Comparison of ENCODE assay signal across 17 cellular contexts in genomic region chr5:92019376-92019990, GRCh38.
DNase-seq lines count a peak whose midpoint lies in the region; ATAC-seq, FAIRE-seq and TF ChIP-seq lines count a peak whose summit lies in the region.
"Had no signal": no experiment of that assay in that cellular context is flagged by ENCODE, and none has a peak within 500 bp of the region (broad histone marks: within the 10 kb centered on the region; RNA-seq: fewer than 3 reads in every experiment).

No MANE protein-coding gene starts in this region.

- in situ Hi-C loops in GM12878 (cut with MboI), result no loop called here

- no peaks in the 10 kb centered on the region for H3K79me2 ChIP-seq in GM12878 (ENCODE audit: control insufficient read depth, insufficient read depth, low read length)

- H3K27me3 ChIP-seq in GM12878 (replicated peaks in 1 of 2; ENCODE audit: control insufficient read depth in 2 of 2, insufficient read depth in 2 of 2, low read length in 1 of 2), result no peaks in the 10 kb centered on the region
- H3K27me3 ChIP-seq in Peyer's patch, result no peaks in the 10 kb centered on the region

- TF ChIP-seq POLR2A in GM12878 (IDR thresholded peaks at IDR 0.05; ENCODE audit: low read depth, low read length), result no peak
- TF ChIP-seq POLR2A in Peyer's patch (IDR thresholded peaks at IDR 0.05), result no peak

- no peak overlapping the region for H3K27ac Mint-ChIP-seq in activated naive CD4-positive, alpha-beta T cell treated with anti-CD3 and anti-CD28 coated beads, Interleukin-2, amount 50 U/mL, for 72 hours
- H3K27ac Mint-ChIP-seq: activated naive CD4-positive, alpha-beta T cell treated with anti-CD3 and anti-CD28 coated beads, Interleukin-2, amount 50 U/mL, for 24 hours; CD8-positive, alpha-beta memory T cell; natural killer cell had no signal

- DNase-seq in NCI-H748 (lab: John Stamatoyannopoulos, UW; ENCODE audit: unreplicated experiment) (peak; percentile 3), NCI-H748 treated with DMSO at 0.1 percent for 48 hours (lab: John Stamatoyannopoulos, UW) (no peak), NCI-H460 (ENCODE audit: extremely low read depth, low read depth) (peak; percentile 9), GM12878 (ENCODE audit: low read depth, low spot score) (no peak), Peyer's patch (no peak), NCI-H2171 treated with DMSO at 0.1 percent for 48 hours (lab: John Stamatoyannopoulos, UW) (no peak)
- DNase-seq in activated naive CD4-positive, alpha-beta T cell treated with anti-CD3 and anti-CD28 coated beads, Interleukin-2, amount 50 U/mL, for 72 hours (ENCODE audit: low spot score in 2 of 2), result no peak
- DNase-seq: activated CD4-positive, CD25-positive, alpha-beta regulatory T cell treated with anti-CD3 and anti-CD28 coated beads, Interleukin-2, amount 50 U/mL, for 72 hours; caudate nucleus; CD8-positive, alpha-beta memory T cell; foreskin melanocyte; lower lobe of right lung; natural killer cell; NCI-H1105 treated with DMSO at 0.1 percent for 48 hours; substantia nigra had no signal

- RAD21 ChIA-PET in GM12878 (lab: Charles Lee; ENCODE audit: unreplicated experiment), result no interaction called here

- POLR2A ChIA-PET in GM12878 (lab: Charles Lee), result no interaction called here

- H3K36me3 ChIP-seq in GM12878 (ENCODE audit: control insufficient read depth in 2 of 2, insufficient read depth in 2 of 2, low read length in 1 of 2) (no peaks in the 10 kb centered on the region), Peyer's patch (no peaks in the 10 kb centered on the region)
- H3K36me3 ChIP-seq: lower lobe of right lung had no signal

- no peak overlapping the region for H2AFZ ChIP-seq in GM12878 (ENCODE audit: control insufficient read depth, low read depth, low read length)

- no peak overlapping the region for H3K9ac ChIP-seq in GM12878 (ENCODE audit: control insufficient read depth, insufficient read depth, low read length)

- no peaks in the 10 kb centered on the region for H4K20me1 ChIP-seq in GM12878 (ENCODE audit: control insufficient read depth, insufficient read depth)

- TF ChIP-seq RAD21 in GM12878 (IDR thresholded peaks at IDR 0.05; ENCODE audit: insufficient read depth, low read depth, low read length), result no peak

- H3K4me1 ChIP-seq in GM12878 (ENCODE audit: control insufficient read depth, insufficient read depth, low read length) (no peaks in the 10 kb centered on the region), Peyer's patch (no peaks in the 10 kb centered on the region)
- H3K4me1 ChIP-seq: lower lobe of right lung had no signal

- H3K27ac ChIP-seq in GM12878 (ENCODE audit: control insufficient read depth, insufficient read depth) (no peak overlapping the region), Peyer's patch (no peak overlapping the region)
- H3K27ac ChIP-seq: lower lobe of right lung had no signal

- no peak for TF ChIP-seq EP300 in GM12878 (IDR thresholded peaks at IDR 0.05; ENCODE audit: borderline replicate concordance in 1 of 2, control insufficient read depth in 1 of 2, low read depth in 2 of 2, low read length in 2 of 2)

- SMC1A ChIA-PET in GM12878 (lab: Charles Lee; ENCODE audit: uncharacterized antibody, unreplicated experiment), result no interaction called here

- ATAC-seq in GM12878 (peak; percentile 69), GM18520 (IDR thresholded peaks at IDR 0.05; ENCODE audit: unreplicated experiment) (no peak)
- no peak for ATAC-seq in activated naive CD4-positive, alpha-beta T cell treated with anti-CD3 and anti-CD28 coated beads, Interleukin-2, amount 50 U/mL, for 72 hours
- ATAC-seq: lower lobe of right lung, natural killer cell had no signal

- H3K9me3 ChIP-seq in GM12878 (replicated peaks; ENCODE audit: control insufficient read depth, insufficient read depth, low read length) (no peaks in the 10 kb centered on the region), Peyer's patch (no peaks in the 10 kb centered on the region)
- H3K9me3 ChIP-seq: lower lobe of right lung had no signal

- no peak for FAIRE-seq in GM12878 (lab: Jason Lieb, UNC)

- CTCF ChIA-PET in GM12878 (lab: Yijun Ruan, JAX), result no interaction called here

- 38% methylated on average over 2 of the region's 2 CpGs for WGBS in GM12878 (ENCODE audit: insufficient coverage, insufficient replicate concordance, low lambda C conversion rate, missing lambda C conversion rate)

- no peaks in the 10 kb centered on the region for H3K36me3 Mint-ChIP-seq in activated naive CD4-positive, alpha-beta T cell treated with anti-CD3 and anti-CD28 coated beads, Interleukin-2, amount 50 U/mL, for 72 hours
- H3K36me3 Mint-ChIP-seq: activated naive CD4-positive, alpha-beta T cell treated with anti-CD3 and anti-CD28 coated beads, Interleukin-2, amount 50 U/mL, for 24 hours; CD8-positive, alpha-beta memory T cell; natural killer cell had no signal

- no peak overlapping the region for H3K4me3 ChIP-seq in GM12878
- no peak overlapping the region for H3K4me3 ChIP-seq in Peyer's patch
- H3K4me3 ChIP-seq: lower lobe of right lung had no signal

- intact Hi-C loops in GM12878 (cut with micrococcal nuclease; ENCODE audit: unreplicated experiment), result no loop called here

- H3K4me2 ChIP-seq in GM12878 (ENCODE audit: control insufficient read depth, insufficient read depth), result no peak overlapping the region

- TF ChIP-seq CTCF in GM12878 (IDR thresholded peaks at IDR 0.05 in 2 of 3, conservative IDR thresholded peaks at IDR 0.05 in 1 of 3; ENCODE audit: control insufficient read depth in 2 of 3, extremely low read depth in 1 of 3, insufficient read depth in 1 of 3, low read depth in 3 of 3, low read length in 3 of 3) (no peak), Peyer's patch (IDR thresholded peaks at IDR 0.05) (no peak)

- H3K9me3 Mint-ChIP-seq in activated naive CD4-positive, alpha-beta T cell treated with anti-CD3 and anti-CD28 coated beads, Interleukin-2, amount 50 U/mL, for 72 hours, result peaks cover 2 to 4% of the 10 kb centered on the region in 2 donors

- no TSS peak for BruUV-seq in GM12878 (replicated peaks; lab: Mats Ljungman, UMichigan)

TF ChIP-seq in GM12878, 131 proteins besides CTCF, POLR2A, EP300 and RAD21 (continues in another document):
- no peak for TF ChIP-seq SIX5 (IDR thresholded peaks at IDR 0.05; ENCODE audit: low read depth, low read length, severe bottlenecking)
- TF ChIP-seq NKRF (conservative IDR thresholded peaks at IDR 0.05), result no peak
- no peak for TF ChIP-seq EED (IDR thresholded peaks at IDR 0.05; ENCODE audit: low read depth)
- no peak for TF ChIP-seq ATF7 (IDR thresholded peaks at IDR 0.05; ENCODE audit: low read depth)
- TF ChIP-seq, protein P1, sequence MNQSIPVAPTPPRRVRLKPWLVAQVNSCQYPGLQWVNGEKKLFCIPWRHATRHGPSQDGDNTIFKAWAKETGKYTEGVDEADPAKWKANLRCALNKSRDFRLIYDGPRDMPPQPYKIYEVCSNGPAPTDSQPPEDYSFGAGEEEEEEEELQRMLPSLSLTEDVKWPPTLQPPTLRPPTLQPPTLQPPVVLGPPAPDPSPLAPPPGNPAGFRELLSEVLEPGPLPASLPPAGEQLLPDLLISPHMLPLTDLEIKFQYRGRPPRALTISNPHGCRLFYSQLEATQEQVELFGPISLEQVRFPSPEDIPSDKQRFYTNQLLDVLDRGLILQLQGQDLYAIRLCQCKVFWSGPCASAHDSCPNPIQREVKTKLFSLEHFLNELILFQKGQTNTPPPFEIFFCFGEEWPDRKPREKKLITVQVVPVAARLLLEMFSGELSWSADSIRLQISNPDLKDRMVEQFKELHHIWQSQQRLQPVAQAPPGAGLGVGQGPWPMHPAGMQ (IDR thresholded peaks at IDR 0.05; ENCODE audit: borderline replicate concordance), result no peak
- no peak for TF ChIP-seq IKZF2 (IDR thresholded peaks at IDR 0.05)
- TF ChIP-seq PAX5 (IDR thresholded peaks at IDR 0.05; ENCODE audit: borderline replicate concordance, low read depth, low read length), result no peak
- no peak for TF ChIP-seq JUNB (IDR thresholded peaks at IDR 0.05)
- no peak for TF ChIP-seq POU2F2 (IDR thresholded peaks at IDR 0.05; ENCODE audit: borderline replicate concordance, low read depth, low read length)
- TF ChIP-seq, protein P2, sequence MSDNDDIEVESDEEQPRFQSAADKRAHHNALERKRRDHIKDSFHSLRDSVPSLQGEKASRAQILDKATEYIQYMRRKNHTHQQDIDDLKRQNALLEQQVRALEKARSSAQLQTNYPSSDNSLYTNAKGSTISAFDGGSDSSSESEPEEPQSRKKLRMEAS (IDR thresholded peaks at IDR 0.05; ENCODE audit: low read depth, low read length), result no peak
- TF ChIP-seq, protein P3, sequence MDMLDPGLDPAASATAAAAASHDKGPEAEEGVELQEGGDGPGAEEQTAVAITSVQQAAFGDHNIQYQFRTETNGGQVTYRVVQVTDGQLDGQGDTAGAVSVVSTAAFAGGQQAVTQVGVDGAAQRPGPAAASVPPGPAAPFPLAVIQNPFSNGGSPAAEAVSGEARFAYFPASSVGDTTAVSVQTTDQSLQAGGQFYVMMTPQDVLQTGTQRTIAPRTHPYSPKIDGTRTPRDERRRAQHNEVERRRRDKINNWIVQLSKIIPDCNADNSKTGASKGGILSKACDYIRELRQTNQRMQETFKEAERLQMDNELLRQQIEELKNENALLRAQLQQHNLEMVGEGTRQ (IDR thresholded peaks at IDR 0.05; ENCODE audit: borderline replicate concordance, low read depth, low read length), result no peak
- TF ChIP-seq MYB (IDR thresholded peaks at IDR 0.05; ENCODE audit: borderline replicate concordance, low read depth, low read length), result no peak
- TF ChIP-seq DPF2 (IDR thresholded peaks at IDR 0.05), result no peak

Comparison
In these comparisons a context has a peak if more than half of its experiments do, and no peak if none do; other contexts are left out.
1. DNase-seq: peak in NCI-H748 (single experiment) and NCI-H460 (single experiment); none in NCI-H748 treated with DMSO at 0.1 percent for 48 hours (single experiment), GM12878 (single experiment), Peyer's patch (0 of 3), activated naive CD4-positive, alpha-beta T cell treated with anti-CD3 and anti-CD28 coated beads, Interleukin-2, amount 50 U/mL, for 72 hours (0 of 2) and NCI-H2171 treated with DMSO at 0.1 percent for 48 hours (single experiment).